35 cellular contexts compared by ENCODE assay signal in the genomic region with DNA sequence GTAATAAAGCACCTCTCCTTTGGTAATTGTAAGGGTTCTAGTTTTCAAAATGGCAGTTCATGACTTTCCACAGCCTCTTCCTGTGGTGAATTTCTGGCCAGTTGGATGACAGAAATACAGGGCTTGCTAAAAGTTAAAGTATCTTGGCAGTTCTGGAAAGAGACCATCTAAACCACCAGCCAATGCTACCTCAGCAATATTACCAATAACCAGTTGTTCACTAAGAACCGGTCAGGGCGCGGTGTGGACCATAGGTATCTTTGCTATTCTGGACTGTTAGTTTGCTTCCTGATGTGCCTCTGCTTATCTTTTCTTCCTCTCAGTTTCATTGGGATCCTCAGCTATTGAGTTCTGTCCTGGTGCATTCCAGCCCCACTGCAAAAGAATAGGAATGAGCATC.
"Had no signal": no experiment of that assay in that cellular context is flagged by ENCODE, and none has a peak within 500 bp of the region (broad histone marks: within the 10 kb centered on the region; RNA-seq: fewer than 3 reads in every experiment).

No MANE protein-coding gene starts in this region.

- H3K9me3 ChIP-seq: ascending aorta had no signal

- DNase-seq: activated B cell treated with CpG ODN at 0.5 μM for 24 hours; activated CD4-positive, alpha-beta memory T cell treated with anti-CD3 and anti-CD28 coated beads for 36 hours; activated CD4-positive, alpha-beta T cell treated with anti-CD3 and anti-CD28 coated beads for 4 hours; activated CD4-positive, alpha-beta T cell treated with anti-CD3 and anti-CD28 coated beads, Interleukin-2, amount 10 ng/mL, durations not matched to agents 24 days and 14 days; activated CD4-positive, alpha-beta T cell treated with anti-CD3 and anti-CD28 coated beads, Interleukin-2, amount 50 U/mL, for 1 hour; activated CD4-positive, alpha-beta T cell treated with anti-CD3 and anti-CD28 coated beads, Interleukin-2, amount 50 U/mL, for 4 hours; activated CD4-positive, CD25-positive, alpha-beta regulatory T cell treated with anti-CD3 and anti-CD28 coated beads, Interleukin-2, amount 50 U/mL, for 72 hours; activated CD8-positive, alpha-beta memory T cell treated with anti-CD3 and anti-CD28 coated beads, Interleukin-2, amount 50 U/mL, for 48 hours; activated CD8-positive, alpha-beta T cell treated with anti-CD3 and anti-CD28 coated beads for 36 hours; activated effector memory CD4-positive, alpha-beta T cell treated with Interleukin-2 at 50 U/mL for 16 hours; activated gamma-delta T cell; activated naive CD4-positive, alpha-beta T cell treated with anti-CD3 and anti-CD28 coated beads, Interleukin-2, amount 10 ng/mL, durations not matched to agents 7 days and 5 days; activated naive CD4-positive, alpha-beta T cell treated with Interleukin-2 at 50 U/mL for 16 hours; activated naive CD8-positive, alpha-beta T cell treated with anti-CD3 and anti-CD28 coated beads, Interleukin-2, amount 10 ng/mL, durations not matched to agents 7 days and 5 days; activated naive CD8-positive, alpha-beta T cell treated with anti-CD3 and anti-CD28 coated beads, Interleukin-2, amount 50 U/mL, for 24 hours; activated T-cell treated with anti-CD3 and anti-CD28 coated beads, Interleukin-2, amount 50 U/mL, for 24 hours; activated T-cell treated with anti-CD3 and anti-CD28 coated beads, Interleukin-2, amount 50 U/mL, for 48 hours; amygdala; anterior cingulate cortex; caudate nucleus; cerebellar nuclear complex; T-helper 2 cell; T-helper 9 cell had no signal

- H3K4me1 Mint-ChIP-seq: central memory CD8-positive, alpha-beta T cell had no signal

- H3K4me1 ChIP-seq: ascending aorta had no signal

- H3K27me3 ChIP-seq: ascending aorta, cardiac muscle cell had no signal

- H3K9me3 Mint-ChIP-seq: activated B cell treated with CpG ODN at 0.5 μM for 24 hours; activated CD4-positive, alpha-beta memory T cell treated with anti-CD3 and anti-CD28 coated beads for 36 hours; activated CD8-positive, alpha-beta T cell treated with anti-CD3 and anti-CD28 coated beads for 36 hours; activated naive CD4-positive, alpha-beta T cell treated with anti-CD3 and anti-CD28 coated beads, Interleukin-2, amount 10 ng/mL, durations not matched to agents 7 days and 5 days; activated naive CD4-positive, alpha-beta T cell treated with anti-CD3 and anti-CD28 coated beads, Interleukin-2, amount 50 U/mL, for 24 hours; activated naive CD8-positive, alpha-beta T cell treated with anti-CD3 and anti-CD28 coated beads, Interleukin-2, amount 10 ng/mL, durations not matched to agents 7 days and 5 days; activated naive CD8-positive, alpha-beta T cell treated with anti-CD3 and anti-CD28 coated beads, Interleukin-2, amount 50 U/mL, for 24 hours; activated T-cell treated with anti-CD3 and anti-CD28 coated beads, Interleukin-2, amount 50 U/mL, for 24 hours; activated T-helper 2 cell treated with anti-CD3 and anti-CD28 coated beads, Interferon-gamma antibody, Interleukin-2, Interleukin-4, amounts not matched to agents 10 μg/mL and 5 μg/mL and 100 μg/mL, durations not matched to agents 14 hours and 24 hours and 36 hours; brain; central memory CD8-positive, alpha-beta T cell; T-helper 1 cell treated with Interleukin-12 subunit alpha and Interleukin-12 subunit beta and Interleukin-4 antibody, amounts not matched to agents 30 μg/mL and 1 μg/mL, for 36 hours; T-helper 2 cell treated with Interferon-gamma antibody and Interleukin-4, amounts not matched to agents 5 μg/mL and 100 μg/mL, for 36 hours had no signal

- H3K36me3 Mint-ChIP-seq: activated CD4-positive, alpha-beta memory T cell treated with anti-CD3 and anti-CD28 coated beads for 36 hours; activated naive CD4-positive, alpha-beta T cell treated with anti-CD3 and anti-CD28 coated beads, Interleukin-2, amount 10 ng/mL, durations not matched to agents 7 days and 5 days; brain had no signal

- H3K27ac ChIP-seq: ascending aorta, cardiac muscle cell, VCaP had no signal

- H3K4me3 Mint-ChIP-seq: activated B cell treated with CpG ODN at 0.5 μM for 24 hours; activated CD4-positive, alpha-beta memory T cell treated with anti-CD3 and anti-CD28 coated beads for 36 hours; activated CD4-positive, alpha-beta T cell treated with anti-CD3 and anti-CD28 coated beads, Interleukin-2, amount 10 ng/mL, durations not matched to agents 24 days and 14 days; activated CD8-positive, alpha-beta T cell treated with anti-CD3 and anti-CD28 coated beads for 36 hours; activated naive CD4-positive, alpha-beta T cell treated with anti-CD3 and anti-CD28 coated beads, Interleukin-2, amount 10 ng/mL, durations not matched to agents 7 days and 5 days; activated naive CD4-positive, alpha-beta T cell treated with anti-CD3 and anti-CD28 coated beads, Interleukin-2, amount 50 U/mL, for 24 hours; activated naive CD8-positive, alpha-beta T cell; activated naive CD8-positive, alpha-beta T cell treated with anti-CD3 and anti-CD28 coated beads, Interleukin-2, amount 10 ng/mL, durations not matched to agents 7 days and 5 days; activated naive CD8-positive, alpha-beta T cell treated with anti-CD3 and anti-CD28 coated beads, Interleukin-2, amount 50 U/mL, for 24 hours; activated T-cell treated with anti-CD3 and anti-CD28 coated beads, Interleukin-2, amount 50 U/mL, for 24 hours; brain; central memory CD8-positive, alpha-beta T cell; T-helper 1 cell treated with Interleukin-12 subunit alpha and Interleukin-12 subunit beta and Interleukin-4 antibody, amounts not matched to agents 30 μg/mL and 1 μg/mL, for 36 hours; T-helper 2 cell treated with Interferon-gamma antibody and Interleukin-4, amounts not matched to agents 5 μg/mL and 100 μg/mL, for 36 hours had no signal

- H3K4me3 ChIP-seq: ascending aorta, cardiac muscle cell had no signal

- FAIRE-seq: bronchial epithelial cell, TTC549 had no signal

- H3K36me3 ChIP-seq: ascending aorta, cardiac muscle cell had no signal

- H3K27ac Mint-ChIP-seq: activated B cell treated with CpG ODN at 0.5 μM for 24 hours; activated CD4-positive, alpha-beta memory T cell treated with anti-CD3 and anti-CD28 coated beads for 36 hours; activated CD4-positive, alpha-beta T cell treated with anti-CD3 and anti-CD28 coated beads, Interleukin-2, amount 10 ng/mL, durations not matched to agents 24 days and 14 days; activated CD8-positive, alpha-beta T cell treated with anti-CD3 and anti-CD28 coated beads for 36 hours; activated naive CD4-positive, alpha-beta T cell treated with anti-CD3 and anti-CD28 coated beads, Interleukin-2, amount 10 ng/mL, durations not matched to agents 7 days and 5 days; activated naive CD4-positive, alpha-beta T cell treated with anti-CD3 and anti-CD28 coated beads, Interleukin-2, amount 50 U/mL, for 24 hours; activated naive CD8-positive, alpha-beta T cell; activated naive CD8-positive, alpha-beta T cell treated with anti-CD3 and anti-CD28 coated beads, Interleukin-2, amount 10 ng/mL, durations not matched to agents 7 days and 5 days; activated naive CD8-positive, alpha-beta T cell treated with anti-CD3 and anti-CD28 coated beads, Interleukin-2, amount 50 U/mL, for 24 hours; activated T-cell treated with anti-CD3 and anti-CD28 coated beads, Interleukin-2, amount 50 U/mL, for 24 hours; activated T-helper 2 cell treated with anti-CD3 and anti-CD28 coated beads, Interferon-gamma antibody, Interleukin-2, Interleukin-4, amounts not matched to agents 10 μg/mL and 5 μg/mL and 100 μg/mL, durations not matched to agents 14 hours and 24 hours and 36 hours; brain; T-helper 1 cell treated with Interleukin-12 subunit alpha and Interleukin-12 subunit beta and Interleukin-4 antibody, amounts not matched to agents 30 μg/mL and 1 μg/mL, for 36 hours; T-helper 2 cell treated with Interferon-gamma antibody and Interleukin-4, amounts not matched to agents 5 μg/mL and 100 μg/mL, for 36 hours had no signal

- ATAC-seq: activated CD8-positive, alpha-beta T cell treated with anti-CD3 and anti-CD28 coated beads for 36 hours; activated naive CD8-positive, alpha-beta T cell treated with anti-CD3 and anti-CD28 coated beads, Interleukin-2, amount 50 U/mL, for 24 hours had no signal

- H3K27me3 Mint-ChIP-seq: activated B cell treated with CpG ODN at 0.5 μM for 24 hours; activated CD4-positive, alpha-beta memory T cell treated with anti-CD3 and anti-CD28 coated beads for 36 hours; activated CD4-positive, alpha-beta T cell treated with anti-CD3 and anti-CD28 coated beads, Interleukin-2, amount 10 ng/mL, durations not matched to agents 24 days and 14 days; activated CD8-positive, alpha-beta T cell treated with anti-CD3 and anti-CD28 coated beads for 36 hours; activated naive CD4-positive, alpha-beta T cell treated with anti-CD3 and anti-CD28 coated beads, Interleukin-2, amount 10 ng/mL, durations not matched to agents 7 days and 5 days; activated naive CD4-positive, alpha-beta T cell treated with anti-CD3 and anti-CD28 coated beads, Interleukin-2, amount 50 U/mL, for 24 hours; activated naive CD8-positive, alpha-beta T cell; activated naive CD8-positive, alpha-beta T cell treated with anti-CD3 and anti-CD28 coated beads, Interleukin-2, amount 10 ng/mL, durations not matched to agents 7 days and 5 days; activated naive CD8-positive, alpha-beta T cell treated with anti-CD3 and anti-CD28 coated beads, Interleukin-2, amount 50 U/mL, for 24 hours; activated T-cell treated with anti-CD3 and anti-CD28 coated beads, Interleukin-2, amount 50 U/mL, for 24 hours; brain; central memory CD8-positive, alpha-beta T cell had no signal
